In genomic region chr2:84181927-84182326, GRCh38 we compare ENCODE assay signal across 1 cellular context.
TF ChIP-seq lines count a peak whose summit lies in the region.

No MANE protein-coding gene starts in this region.

TF ChIP-seq in GM23338, 12 proteins besides CTCF, POLR2A, EP300 and RAD21 (continued from another document):
- TF ChIP-seq ZNF462 (CRISPR knock-in tag; IDR thresholded peaks at IDR 0.05) (no peak), EZH2phosphoT487 (IDR thresholded peaks at IDR 0.05; ENCODE audit: unreplicated experiment) (no peak), ZNF331 (CRISPR knock-in tag; IDR thresholded peaks at IDR 0.05; ENCODE audit: low read depth) (no peak), NANOG (IDR thresholded peaks at IDR 0.05; ENCODE audit: borderline replicate concordance) (no peak), CREB1 (CRISPR knock-in tag; IDR thresholded peaks at IDR 0.05; ENCODE audit: low read depth) (no peak), ETS1 (IDR thresholded peaks at IDR 0.05) (no peak)
